28 cellular contexts compared by ENCODE assay signal in genomic region chr5:31898246-31898645, GRCh38.
"Had no signal": no experiment of that assay in that cellular context is flagged by ENCODE, and none has a peak within 500 bp of the region (broad histone marks: within the 10 kb centered on the region; RNA-seq: fewer than 3 reads in every experiment).

No MANE protein-coding gene starts in this region.

- H3K9me3 ChIP-seq: adrenal gland, body of pancreas, colonic mucosa, gastrocnemius medialis, left lung, lower lobe of right lung, ovary, sigmoid colon, tibial nerve had no signal

- H3K9me3 Mint-ChIP-seq: activated naive CD4-positive, alpha-beta T cell treated with anti-CD3 and anti-CD28 coated beads for 36 hours; activated naive CD8-positive, alpha-beta T cell treated with anti-CD3 and anti-CD28 coated beads for 36 hours; T-helper 2 cell treated with Interferon-gamma antibody and Interleukin-4, amounts not matched to agents 5 μg/mL and 100 μg/mL, for 36 hours had no signal

- H3K27me3 Mint-ChIP-seq: activated CD4-positive, alpha-beta T cell treated with anti-CD3 and anti-CD28 coated beads for 36 hours; activated naive CD8-positive, alpha-beta T cell treated with anti-CD3 and anti-CD28 coated beads for 36 hours; progenitor cell of endocrine pancreas had no signal

- H3K36me3 Mint-ChIP-seq: activated naive CD8-positive, alpha-beta T cell treated with anti-CD3 and anti-CD28 coated beads for 36 hours had no signal

- H3K27ac ChIP-seq: adrenal gland, body of pancreas, cardiac muscle cell, colonic mucosa, gastrocnemius medialis, left lung, lower lobe of right lung, ovary, sigmoid colon had no signal

- H3K27me3 ChIP-seq: adrenal gland, body of pancreas, cardiac muscle cell, colonic mucosa, dorsolateral prefrontal cortex, gastrocnemius medialis, left lung, ovary, sigmoid colon, tibial nerve had no signal

- ATAC-seq: activated CD4-positive, alpha-beta T cell treated with anti-CD3 and anti-CD28 coated beads for 36 hours; body of pancreas; gastrocnemius medialis; left lung; lower lobe of right lung; natural killer cell treated with Interleukin-12 subunit alpha and Interleukin-12 subunit beta and Interleukin-15 and Interleukin-18, amount 100 ng/mL, for 72 hours had no signal

- H3K4me3 ChIP-seq: adrenal gland, body of pancreas, cardiac muscle cell, colonic mucosa, dorsolateral prefrontal cortex, gastrocnemius medialis, left lung, lower lobe of right lung, ovary, sigmoid colon, smooth muscle cell, tibial nerve had no signal

- H3K4me1 ChIP-seq: adrenal gland, body of pancreas, colonic mucosa, gastrocnemius medialis, left lung, sigmoid colon had no signal

- DNase-seq: activated CD4-positive, alpha-beta T cell treated with anti-CD3 and anti-CD28 coated beads for 36 hours; activated CD4-positive, CD25-positive, alpha-beta regulatory T cell; activated effector memory CD4-positive, alpha-beta T cell treated with Interleukin-2 at 50 U/mL for 16 hours; activated naive CD4-positive, alpha-beta T cell treated with anti-CD3 and anti-CD28 coated beads for 36 hours; activated naive CD8-positive, alpha-beta T cell treated with anti-CD3 and anti-CD28 coated beads for 36 hours; adrenal gland; aorta; body of pancreas; cerebellar nuclear complex; colonic mucosa; dorsolateral prefrontal cortex; effector memory CD4-positive, alpha-beta T cell; erythroblast; gastrocnemius medialis; glutamatergic neuron; left lung; lower lobe of right lung; mesenchymal stem cell; ovary; sigmoid colon; stimulated activated CD4-positive, alpha-beta T cell treated with anti-CD3 and anti-CD28 coated beads, Interleukin-1b, Interleukin-23, amount 100 ng/mL, for 48 hours; stimulated activated naive CD4-positive, alpha-beta T cell had no signal

- H3K27ac Mint-ChIP-seq: activated CD4-positive, alpha-beta T cell treated with anti-CD3 and anti-CD28 coated beads for 36 hours; activated naive CD4-positive, alpha-beta T cell treated with anti-CD3 and anti-CD28 coated beads for 36 hours; activated naive CD8-positive, alpha-beta T cell treated with anti-CD3 and anti-CD28 coated beads for 36 hours; natural killer cell treated with Interleukin-12 subunit alpha and Interleukin-12 subunit beta and Interleukin-15 and Interleukin-18, amount 100 ng/mL, for 72 hours; progenitor cell of endocrine pancreas; T-helper 2 cell treated with Interferon-gamma antibody and Interleukin-4, amounts not matched to agents 5 μg/mL and 100 μg/mL, for 36 hours had no signal

- H3K36me3 ChIP-seq: adrenal gland, cardiac muscle cell, colonic mucosa, gastrocnemius medialis, left lung, lower lobe of right lung, ovary, sigmoid colon, tibial nerve had no signal

- H3K4me3 Mint-ChIP-seq: activated CD4-positive, alpha-beta T cell treated with anti-CD3 and anti-CD28 coated beads for 36 hours; activated naive CD4-positive, alpha-beta T cell treated with anti-CD3 and anti-CD28 coated beads for 36 hours; activated naive CD8-positive, alpha-beta T cell treated with anti-CD3 and anti-CD28 coated beads for 36 hours; natural killer cell treated with Interleukin-12 subunit alpha and Interleukin-12 subunit beta and Interleukin-15 and Interleukin-18, amount 100 ng/mL, for 72 hours; T-helper 2 cell treated with Interferon-gamma antibody and Interleukin-4, amounts not matched to agents 5 μg/mL and 100 μg/mL, for 36 hours had no signal
